Comparison of ENCODE assay signal across 28 cellular contexts in the genomic region with DNA sequence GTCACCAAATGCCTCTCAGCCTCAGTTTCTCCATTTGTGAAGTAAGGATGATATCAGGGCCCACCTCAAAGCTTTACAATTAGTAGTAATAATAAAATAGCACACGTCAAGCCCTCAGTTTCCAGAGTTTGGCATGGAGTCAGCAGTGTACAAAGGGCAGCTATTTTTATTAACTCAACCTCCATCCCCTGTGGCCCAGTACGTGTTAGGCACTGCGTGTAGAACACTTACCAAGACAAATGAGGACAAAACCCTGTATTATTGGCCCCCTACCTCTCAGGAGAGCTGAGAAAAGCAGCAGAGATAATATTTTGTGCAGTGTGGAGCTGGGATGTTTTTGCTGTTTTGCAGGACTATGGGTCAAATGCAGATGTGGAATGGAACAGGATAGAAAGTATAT.
DNase-seq lines count a peak whose midpoint lies in the region; ATAC-seq, FAIRE-seq and TF ChIP-seq lines count a peak whose summit lies in the region.
"Had no signal": no experiment of that assay in that cellular context is flagged by ENCODE, and none has a peak within 500 bp of the region (broad histone marks: within the 10 kb centered on the region; RNA-seq: fewer than 3 reads in every experiment).

No MANE protein-coding gene starts in this region.

- H3K27ac ChIP-seq in right atrium auricular region (no peak overlapping the region), left ventricle myocardium inferior (replicated peaks) (no peak overlapping the region), small intestine (ENCODE audit: low read depth in 1 of 2, low read length in 1 of 2) (no peak overlapping the region)
- H3K27ac ChIP-seq: BLaER1 had no signal

- H3K4me3 ChIP-seq in right atrium auricular region, result no peak overlapping the region
- H3K4me3 ChIP-seq in left ventricle myocardium inferior, result no peak overlapping the region
- no peak overlapping the region for H3K4me3 ChIP-seq in small intestine (ENCODE audit: low read depth in 1 of 2, low read length in 2 of 2)
- H3K4me3 ChIP-seq: BLaER1, GM12878 had no signal

- no peak for DNase-seq in Right ventricle myocardium superior
- no peak for DNase-seq in right atrium auricular region (ENCODE audit: low spot score)
- DNase-seq in left ventricle myocardium superior, result no peak
- no peak for DNase-seq in left ventricle myocardium inferior
- DNase-seq in islet precursor cell, result peak; percentile 25
- DNase-seq in small intestine, result peak; percentile 26
- DNase-seq in activated CD8-positive, alpha-beta memory T cell treated with anti-CD3 and anti-CD28 coated beads, Interleukin-2, amount 50 U/mL, for 48 hours, result no peak
- DNase-seq: 8988T; ACHN; BE2C; C1 segment of cervical spinal cord; CD4-positive, alpha-beta memory T cell; CD4-positive, CD25-positive, alpha-beta regulatory T cell; CD8-positive, alpha-beta memory T cell; COR-L47; DMS 273 treated with DMSO at 0.1 percent for 48 hours; DMS153; DMS53; DMS79; DND-41; EL; GDM1 had no signal

- FAIRE-seq in small intestine (lab: Jason Lieb, UNC), result no peak
- FAIRE-seq: A204.1, GM12878, GM12892, GM18507 had no signal

- H3K4me1 ChIP-seq in right atrium auricular region (peaks cover 0 to 5% of the 10 kb centered on the region in 2 donors), left ventricle myocardium inferior (peaks cover 12% of the 10 kb centered on the region), small intestine (ENCODE audit: control insufficient read depth in 2 of 2, insufficient read depth in 1 of 2, low read depth in 1 of 2, low read length in 1 of 2) (no peaks in the 10 kb centered on the region)
- H3K4me1 ChIP-seq: BE2C, BLaER1 had no signal

- 15 to 54% (median 22%) methylated on average over 3 of the region's 3 CpGs for WGBS in small intestine, 3 donors

- no peaks in the 10 kb centered on the region for H3K27me3 ChIP-seq in right atrium auricular region
- no peaks in the 10 kb centered on the region for H3K27me3 ChIP-seq in left ventricle myocardium inferior (ENCODE audit: low read depth)
- no peaks in the 10 kb centered on the region for H3K27me3 ChIP-seq in small intestine (ENCODE audit: control insufficient read depth in 2 of 2, insufficient read depth in 2 of 2, low read length in 2 of 2)
- H3K27me3 ChIP-seq: BE2C, BLaER1 had no signal

- ATAC-seq in Right ventricle myocardium superior (ENCODE audit: poor library complexity) (peak; percentile 20), left ventricle myocardium superior (peak; percentile 64), HG03457 (IDR thresholded peaks at IDR 0.05; ENCODE audit: unreplicated experiment) (no peak)
- ATAC-seq: GM12878 had no signal

- H3K9me3 ChIP-seq in right atrium auricular region, result no peaks in the 10 kb centered on the region
- no peaks in the 10 kb centered on the region for H3K9me3 ChIP-seq in left ventricle myocardium inferior (replicated peaks)
- H3K9me3 ChIP-seq in small intestine (ENCODE audit: control insufficient read depth, low read depth), result no peaks in the 10 kb centered on the region
- H3K9me3 ChIP-seq: BE2C, BLaER1 had no signal

- H3K36me3 ChIP-seq in right atrium auricular region, result no peaks in the 10 kb centered on the region
- no peaks in the 10 kb centered on the region for H3K36me3 ChIP-seq in left ventricle myocardium inferior
- no peaks in the 10 kb centered on the region for H3K36me3 ChIP-seq in small intestine (ENCODE audit: control insufficient read depth in 2 of 2, insufficient read depth in 2 of 2, low read length in 2 of 2)
- H3K36me3 ChIP-seq: BE2C, BLaER1 had no signal

- intact Hi-C loops in Right ventricle myocardium superior (cut with DNase I) (no loop called here), left ventricle myocardium superior (cut with micrococcal nuclease) (no loop called here), left ventricle myocardium inferior (cut with micrococcal nuclease) (no loop called here)

- TF ChIP-seq CTCF in right atrium auricular region (IDR thresholded peaks at IDR 0.05) (no peak), left ventricle myocardium inferior (IDR thresholded peaks at IDR 0.05; ENCODE audit: borderline replicate concordance) (no peak)

Comparison
In these comparisons a context has a peak if more than half of its experiments do, and no peak if none do; other contexts are left out.
1. DNase-seq: peak in islet precursor cell (single experiment) and small intestine (single experiment); none in Right ventricle myocardium superior (single experiment), right atrium auricular region (single experiment), left ventricle myocardium superior (single experiment), left ventricle myocardium inferior (single experiment) and activated CD8-positive, alpha-beta memory T cell treated with anti-CD3 and anti-CD28 coated beads, Interleukin-2, amount 50 U/mL, for 48 hours (single experiment).